In the genomic region with DNA sequence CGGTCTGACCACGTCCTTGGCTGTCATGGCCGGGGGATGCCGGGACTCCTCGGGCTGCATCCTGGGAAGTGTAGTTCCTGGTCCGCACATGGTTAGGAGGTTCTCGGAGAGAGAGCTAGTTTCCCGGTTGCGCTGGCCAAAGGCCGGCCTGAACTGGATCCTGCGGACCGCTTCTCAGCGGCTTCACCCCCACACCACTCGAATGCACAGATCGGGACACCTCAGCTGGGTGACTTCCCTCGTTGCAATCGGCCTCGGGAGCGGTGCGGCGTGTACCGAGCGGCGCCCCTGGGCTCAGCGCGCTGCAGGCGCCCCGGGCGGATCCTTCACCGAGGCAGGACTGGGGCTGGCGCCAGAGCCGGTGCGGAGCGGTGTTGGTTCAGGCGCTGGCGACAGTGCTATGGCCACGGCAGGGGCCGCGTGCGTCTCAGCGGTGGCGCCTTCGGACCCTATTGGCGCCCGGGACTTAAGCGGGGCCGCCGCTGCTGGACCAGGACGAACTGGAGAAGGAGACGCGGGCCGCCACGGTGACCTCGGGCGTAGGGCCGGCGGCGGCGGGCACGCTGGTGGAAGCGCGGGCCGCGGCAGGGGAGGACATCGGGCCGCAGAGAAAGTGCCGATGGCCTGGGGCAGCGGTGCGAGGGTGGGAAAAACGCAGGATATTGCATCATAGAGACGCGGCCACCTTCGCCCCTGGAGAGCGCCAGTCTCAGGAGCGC, we compare ENCODE assay signal across 8 cellular contexts. TPM values are rescaled to one million over a fixed set of nuclear protein-coding genes. Genes with fewer than 3 reads are reported as not detected.
DNase-seq lines count a peak whose midpoint lies in the region; ATAC-seq and TF ChIP-seq lines count a peak whose summit lies in the region.

No MANE protein-coding gene starts in this region.

- peak; percentile 88 to 93 for ATAC-seq in upper lobe of left lung (ENCODE audit: low FRiP score in 2 of 2)

- H3K36me3 ChIP-seq in BLaER1 = peaks cover 74% of the 10 kb centered on the region
- H3K36me3 ChIP-seq in SK-N-SH (replicated peaks in 1 of 2; ENCODE audit: control insufficient read depth in 1 of 2, insufficient read depth in 2 of 2, low read length in 1 of 2) = peaks cover 14 to 36% of the 10 kb centered on the region in 2 experiments
- no peaks in the 10 kb centered on the region for H3K36me3 ChIP-seq in ovary
- H3K36me3 ChIP-seq in upper lobe of left lung = peaks cover 18 to 41% (median 34%) of the 10 kb centered on the region in 4 donors

- H3K4me3 ChIP-seq in BLaER1 (peak overlapping the region; percentile 90), SK-N-SH (ENCODE audit: low read depth in 2 of 2, low read length in 1 of 2) (peak overlapping the region; percentile 67 to 84), ovary (peak overlapping the region; percentile 58), upper lobe of left lung (peak overlapping the region; percentile 39 to 86 (median 70))

- peak; percentile 77 for DNase-seq in GM19240 (ENCODE audit: insufficient read length, low spot score)
- DNase-seq in SK-N-SH = peak; percentile 96
- DNase-seq in cardiac septum (ENCODE audit: low spot score) = peak; percentile 90
- DNase-seq in ovary = peak; percentile 79 to 87 (median 82)
- peak; percentile 88 to 92 for DNase-seq in upper lobe of left lung

- H3K4me1 ChIP-seq in BLaER1 = peaks cover 26% of the 10 kb centered on the region
- peaks cover 12 to 29% of the 10 kb centered on the region in 2 experiments; a peak in 3 of 4 replicates for H3K4me1 ChIP-seq in SK-N-SH (ENCODE audit: control insufficient read depth in 1 of 2, insufficient read depth in 2 of 2, low read depth in 1 of 2, low read length in 1 of 2)
- peaks cover 7% of the 10 kb centered on the region for H3K4me1 ChIP-seq in ovary (ENCODE audit: insufficient read depth)
- peaks cover 11 to 32% (median 19%) of the 10 kb centered on the region in 4 donors for H3K4me1 ChIP-seq in upper lobe of left lung

- H3K4me1 Mint-ChIP-seq in IgD-negative memory B cell = peaks cover 4 to 11% (median 9%) of the 10 kb centered on the region in 3 donors

- H3K9me3 Mint-ChIP-seq in IgD-negative memory B cell = no peaks in the 10 kb centered on the region

- H3K4me3 Mint-ChIP-seq in IgD-negative memory B cell = peak overlapping the region; percentile 79 to 92 (median 88)

- no peak for TF ChIP-seq RAD21 in SK-N-SH (IDR thresholded peaks at IDR 0.05; ENCODE audit: low read length)

- peak overlapping the region in 2 of 3 donors; percentile 53 to 66 for H3K27ac Mint-ChIP-seq in IgD-negative memory B cell

- H3K9me2 ChIP-seq in SK-N-SH = no peaks in the 10 kb centered on the region

- H3K4me2 ChIP-seq in BLaER1 = peak overlapping the region; percentile 97
- H3K4me2 ChIP-seq in SK-N-SH = peak overlapping the region; percentile 99

- H3K79me2 ChIP-seq in SK-N-SH (ENCODE audit: insufficient read depth) = 0 out of 2 replicates have a peak, but pooled peaks cover 14% of the 10 kb centered on the region

- CTCF ChIA-PET in SK-N-SH (lab: Yijun Ruan, JAX) = interaction anchor here (0.8 to 1.5 kb wide), 4 partner anchors 11 to 166 kb away, joined by 3 to 4 read pairs (median 3); no protein-coding TSS in a partner anchor

- peaks cover 71% of the 10 kb centered on the region for H4K20me1 ChIP-seq in BLaER1
- H4K20me1 ChIP-seq in SK-N-SH (ENCODE audit: insufficient read depth) = no peaks in the 10 kb centered on the region

- H3F3A ChIP-seq in SK-N-SH (replicated peaks; ENCODE audit: insufficient read depth) = peaks cover 32% of the 10 kb centered on the region

- intact Hi-C loops in cardiac septum (cut with DNase I) (loop anchor here (5.0 kb wide), 1 partner anchor 97 kb away; no protein-coding TSS in a partner anchor), ovary (cut with DNase I) (no loop called here)

- H3K36me3 Mint-ChIP-seq in IgD-negative memory B cell = peaks cover 9% of the 10 kb centered on the region

- H3K9ac ChIP-seq in BLaER1 (peak overlapping the region; percentile 95), SK-N-SH (peak overlapping the region; percentile 89)

- H3K27me3 ChIP-seq in BLaER1 (no peaks in the 10 kb centered on the region), SK-N-SH (ENCODE audit: insufficient read depth) (no peaks in the 10 kb centered on the region), ovary (no peaks in the 10 kb centered on the region), upper lobe of left lung (no peaks in the 10 kb centered on the region)

- H3K27ac ChIP-seq in BLaER1 = peak overlapping the region; percentile 95
- peak overlapping the region; percentile 72 to 89 for H3K27ac ChIP-seq in SK-N-SH (ENCODE audit: low read depth in 2 of 2, low read length in 1 of 2)
- peak overlapping the region; percentile 24 for H3K27ac ChIP-seq in adipose tissue (ENCODE audit: low read depth, low read length)
- peak overlapping the region; percentile 39 to 73 for H3K27ac ChIP-seq in ovary
- H3K27ac ChIP-seq in upper lobe of left lung = peak overlapping the region; percentile 74 to 79 (median 77)

- H3K9me3 ChIP-seq in BLaER1 = no peaks in the 10 kb centered on the region
- H3K9me3 ChIP-seq in SK-N-SH = no peaks in the 10 kb centered on the region
- H3K9me3 ChIP-seq in ovary = no peaks in the 10 kb centered on the region
- H3K9me3 ChIP-seq in upper lobe of left lung = no peaks in the 10 kb centered on the region

- H2AFZ ChIP-seq in SK-N-SH (ENCODE audit: low read depth) = no peak overlapping the region

- TF ChIP-seq POLR2A in ovary (IDR thresholded peaks at IDR 0.05) (peak; percentile 8), upper lobe of left lung (IDR thresholded peaks at IDR 0.05) (peak in 1 of 4 donors; percentile 67)

- TF ChIP-seq EP300 in SK-N-SH (IDR thresholded peaks at IDR 0.05; ENCODE audit: borderline replicate concordance in 1 of 2, low read depth in 1 of 2, low read length in 1 of 2) (0 out of 4 replicates have a peak, but pooled peaks of 1 of the 2 experiments have one; percentile 13), ovary (IDR thresholded peaks at IDR 0.05) (no peak), upper lobe of left lung (IDR thresholded peaks at IDR 0.05) (peak in 1 of 4 donors; percentile 24)

- WGBS in SK-N-SH (ENCODE audit: low lambda C conversion rate) = 2% methylated on average over 20 of the region's 75 CpGs
- WGBS in adipose tissue, 3 donors = 1% methylated on average over 70 to 75 of the region's 75 CpGs
- 0 to 1% (median 0%) methylated on average over 74 to 75 of the region's 75 CpGs for WGBS in ovary, 3 donors
- 0% methylated on average over 24 to 38 of the region's 75 CpGs for WGBS in upper lobe of left lung, 2 donors

- POLR2A ChIA-PET in SK-N-SH (lab: Yijun Ruan, JAX) = interaction anchor here (1.1 to 1.8 kb wide), 7 partner anchors 11 to 147 kb away, joined by 3 to 10 read pairs (median 5); a partner anchor contains a TSS

- peaks cover 11% of the 10 kb centered on the region for H3K27me3 Mint-ChIP-seq in IgD-negative memory B cell

- TF ChIP-seq CTCF in SK-N-SH (IDR thresholded peaks at IDR 0.05) (no peak), ovary (IDR thresholded peaks at IDR 0.05) (no peak), upper lobe of left lung (IDR thresholded peaks at IDR 0.05) (peak in 1 of 6 experiments; percentile 15)

TF ChIP-seq in SK-N-SH, 30 proteins besides CTCF, POLR2A, EP300 and RAD21 (continues in another document):
- TF ChIP-seq, protein P1, sequence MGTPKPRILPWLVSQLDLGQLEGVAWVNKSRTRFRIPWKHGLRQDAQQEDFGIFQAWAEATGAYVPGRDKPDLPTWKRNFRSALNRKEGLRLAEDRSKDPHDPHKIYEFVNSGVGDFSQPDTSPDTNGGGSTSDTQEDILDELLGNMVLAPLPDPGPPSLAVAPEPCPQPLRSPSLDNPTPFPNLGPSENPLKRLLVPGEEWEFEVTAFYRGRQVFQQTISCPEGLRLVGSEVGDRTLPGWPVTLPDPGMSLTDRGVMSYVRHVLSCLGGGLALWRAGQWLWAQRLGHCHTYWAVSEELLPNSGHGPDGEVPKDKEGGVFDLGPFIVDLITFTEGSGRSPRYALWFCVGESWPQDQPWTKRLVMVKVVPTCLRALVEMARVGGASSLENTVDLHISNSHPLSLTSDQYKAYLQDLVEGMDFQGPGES (IDR thresholded peaks at IDR 0.05; ENCODE audit: low read depth, low read length) = no peak
- no peak for TF ChIP-seq NRF1 (IDR thresholded peaks at IDR 0.05; ENCODE audit: low read depth, low read length)
- TF ChIP-seq GABPA (IDR thresholded peaks at IDR 0.05; ENCODE audit: low read depth) = peak; percentile 54
- peak; percentile 24; the same call in 1 of the 2 replicates for TF ChIP-seq SIN3A (IDR thresholded peaks at IDR 0.05; ENCODE audit: borderline replicate concordance, low read depth, low read length)

RNA-seq across cellular contexts. Expression of a gene that starts 11.5 kb away (rescaled TPM):
- polyA plus RNA-seq in IgD-negative memory B cell (0.30 TPM), SK-N-SH (2012; rRNA removed) (4.7 and 5.1 TPM in 2 replicates), adipose tissue (1 to 10 TPM; 3.4 to 6.2 (median 5.6) TPM), ovary (10 to 100 TPM in 1 of 2 donors, 1 to 10 TPM in 1; 8.2 to 12.4 TPM)
- polyA plus RNA-seq in SK-N-SH (2012; cell fraction: cytosol; rRNA removed) = 3.3 and 4.3 TPM in 2 replicates
- polyA plus RNA-seq in SK-N-SH (2012; cell fraction: nucleus; rRNA removed) = 9.0 TPM in 2 replicates
- total RNA-seq in cardiac septum (22.7 TPM), ovary (10 to 100 TPM in 6 of 7 donors, 1 to 10 TPM in 1; 9.4 to 26.3 (median 21.9) TPM), upper lobe of left lung (10 to 100 TPM; 13.1 to 32.5 (median 14.8) TPM)

RNA-seq across cellular contexts. Expression of a gene that starts 13.4 kb away (rescaled TPM):
- polyA plus RNA-seq in IgD-negative memory B cell = 56.0 TPM
- 49.8 and 57.3 TPM in 2 replicates for polyA plus RNA-seq in SK-N-SH (2012; rRNA removed)
- 28.3 and 31.2 TPM in 2 replicates for polyA plus RNA-seq in SK-N-SH (2012; cell fraction: cytosol; rRNA removed)
- polyA plus RNA-seq in SK-N-SH (2012; cell fraction: nucleus; rRNA removed) = 87.3 and 103 TPM in 2 replicates
- polyA plus RNA-seq in adipose tissue = 10 to 100 TPM; 26.3 to 65.7 (median 39.7) TPM
- total RNA-seq in cardiac septum = 47.9 TPM
- 100 to 1,000 TPM in 3 of 7 donors, 10 to 100 TPM in 4; 74.4 to 143 (median 94.3) TPM for total RNA-seq in ovary
- polyA plus RNA-seq in ovary = 100 to 1,000 TPM in 1 of 2 donors, 10 to 100 TPM in 1; 67.2 to 110 TPM
- 100 to 1,000 TPM in 2 of 6 donors, 10 to 100 TPM in 4; 69.9 to 137 (median 95.2) TPM for total RNA-seq in upper lobe of left lung

RNA-seq across cellular contexts. Expression of a gene that starts 13.7 kb away (rescaled TPM):
- polyA plus RNA-seq in IgD-negative memory B cell = 0.63 TPM
- 28.4 and 36.5 TPM in 2 replicates for polyA plus RNA-seq in SK-N-SH (2012; rRNA removed)
- 7.2 and 10.3 TPM in 2 replicates for polyA plus RNA-seq in SK-N-SH (2012; cell fraction: cytosol; rRNA removed)
- polyA plus RNA-seq in SK-N-SH (2012; cell fraction: nucleus; rRNA removed) = 230 and 287 TPM in 2 replicates
- polyA plus RNA-seq in adipose tissue = 1 to 10 TPM; 1.5 to 3.8 (median 1.6) TPM
- 1.0 TPM for total RNA-seq in cardiac septum
- total RNA-seq in ovary = 10 to 100 TPM in 1 of 7 donors, 1 to 10 TPM in 6; 1.2 to 27.0 (median 5.1) TPM
- 1 to 10 TPM; 2.1 to 4.6 TPM for polyA plus RNA-seq in ovary
- total RNA-seq in upper lobe of left lung = 10 to 100 TPM in 4 of 6 donors, 1 to 10 TPM in 2; 6.1 to 45.1 (median 16.0) TPM

RNA-seq across cellular contexts. Expression of a gene that starts 27.3 kb away (rescaled TPM):
- polyA plus RNA-seq in IgD-negative memory B cell (36.7 TPM), SK-N-SH (2012; rRNA removed) (45.8 and 54.2 TPM in 2 replicates), adipose tissue (10 to 100 TPM; 11.8 to 22.0 (median 15.2) TPM), ovary (10 to 100 TPM; 13.1 to 20.6 TPM)
- polyA plus RNA-seq in SK-N-SH (2012; cell fraction: cytosol; rRNA removed) = 17.3 and 21.5 TPM in 2 replicates
- 194 and 207 TPM in 2 replicates for polyA plus RNA-seq in SK-N-SH (2012; cell fraction: nucleus; rRNA removed)
- total RNA-seq in cardiac septum (13.2 TPM), ovary (10 to 100 TPM; 14.2 to 41.6 (median 21.0) TPM), upper lobe of left lung (10 to 100 TPM; 27.4 to 70.2 (median 33.5) TPM)

Comparison
In these comparisons a context has a peak if more than half of its experiments do, and no peak if none do; other contexts are left out.
1. Peak in every context shown above with its lines: DNase-seq, ATAC-seq, H3K4me3 ChIP-seq and H3K27ac ChIP-seq.
2. H3K27ac ChIP-seq: peak in every context shown above with its lines; median percentile 95 in BLaER1; 80 in SK-N-SH; 77 in upper lobe of left lung; 56 in ovary; 24 in adipose tissue.